8 cellular contexts compared by ENCODE assay signal in the genomic region with DNA sequence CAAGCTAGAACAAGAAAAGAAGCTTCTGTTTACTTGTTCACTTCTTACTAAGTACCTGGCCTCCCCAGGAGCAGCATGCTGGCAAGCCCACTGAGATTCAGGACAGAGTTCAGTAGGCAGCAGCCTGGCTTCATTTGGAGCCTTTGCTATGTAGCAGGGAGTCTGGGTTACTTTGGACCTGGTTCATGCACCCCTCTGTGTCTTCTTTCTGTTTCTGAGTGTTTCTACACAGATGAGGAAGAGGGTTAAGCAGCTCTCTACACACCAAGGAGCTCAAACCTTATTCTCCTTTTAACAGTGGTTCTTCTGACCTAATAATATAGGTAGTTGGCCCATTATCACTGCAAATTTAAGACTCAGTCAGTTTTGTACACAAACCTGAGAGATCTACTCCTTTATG.
A peak's percentile ranks its signal among the peaks of the same experiment; 100 is the strongest.
DNase-seq lines count a peak whose midpoint lies in the region; ATAC-seq and TF ChIP-seq lines count a peak whose summit lies in the region.

No MANE protein-coding gene starts in this region.

- H3K4me3 Mint-ChIP-seq in activated naive CD4-positive, alpha-beta T cell treated with anti-CD3 and anti-CD28 coated beads for 36 hours, result peak overlapping the region; percentile 94

- no peaks in the 10 kb centered on the region for H3K27me3 Mint-ChIP-seq in activated naive CD4-positive, alpha-beta T cell treated with anti-CD3 and anti-CD28 coated beads for 36 hours (ENCODE audit: low read depth)

- CTCF ChIA-PET in activated naive CD4-positive, alpha-beta T cell treated with anti-CD3 and anti-CD28 coated beads for 36 hours (lab: Charles Lee), result interaction anchor here (0.6 to 3.4 kb wide), 7 partner anchors 13 to 990 kb away, joined by 3 to 18 read pairs (median 5); no protein-coding TSS in a partner anchor

- TF ChIP-seq CTCF in fibroblast of villous mesenchyme (IDR thresholded peaks at IDR 0.05; ENCODE audit: insufficient read depth, low read depth, low read length), result no peak
- TF ChIP-seq CTCF in tibial nerve (IDR thresholded peaks at IDR 0.05), result no peak

- peak overlapping the region; percentile 100 for H3K27ac Mint-ChIP-seq in activated naive CD4-positive, alpha-beta T cell treated with anti-CD3 and anti-CD28 coated beads for 36 hours

- H3K27ac ChIP-seq in tibial nerve, result peak overlapping the region; percentile 75 to 99 (median 88)

- peak overlapping the region; percentile 99 for H3K4me3 ChIP-seq in fibroblast of villous mesenchyme (ENCODE audit: low read depth, low read length)
- peak overlapping the region in 3 of 4 donors; percentile 0 to 24 (median 14) for H3K4me3 ChIP-seq in tibial nerve

- no peak for TF ChIP-seq EP300 in tibial nerve (IDR thresholded peaks at IDR 0.05)

- peaks cover 99% of the 10 kb centered on the region for H3K36me3 Mint-ChIP-seq in activated naive CD4-positive, alpha-beta T cell treated with anti-CD3 and anti-CD28 coated beads for 36 hours (ENCODE audit: low read depth)

- peaks cover 0 to 42% (median 2%) of the 10 kb centered on the region in 3 donors for H3K36me3 ChIP-seq in tibial nerve

- H3K9me3 Mint-ChIP-seq in activated naive CD4-positive, alpha-beta T cell treated with anti-CD3 and anti-CD28 coated beads for 36 hours, result no peaks in the 10 kb centered on the region

- no peaks in the 10 kb centered on the region for H3K9me3 ChIP-seq in tibial nerve

- H3K27me3 ChIP-seq in tibial nerve, result no peaks in the 10 kb centered on the region

- peaks cover 0 to 86% (median 58%) of the 10 kb centered on the region in 4 donors for H3K4me1 ChIP-seq in tibial nerve

- intact Hi-C loops in activated naive CD4-positive, alpha-beta T cell treated with anti-CD3 and anti-CD28 coated beads for 36 hours (cut with micrococcal nuclease), result no loop called here

- H3K4me1 Mint-ChIP-seq in activated naive CD4-positive, alpha-beta T cell treated with anti-CD3 and anti-CD28 coated beads for 36 hours (ENCODE audit: low read depth), result peaks cover 85% of the 10 kb centered on the region

- DNase-seq in activated naive CD4-positive, alpha-beta T cell treated with anti-CD3 and anti-CD28 coated beads for 36 hours, result peak; percentile 37
- no peak for DNase-seq in activated naive CD4-positive, alpha-beta T cell treated with anti-CD3 and anti-CD28 coated beads, Interleukin-2, amount 50 U/mL, for 16 hours
- DNase-seq in fibroblast of villous mesenchyme (ENCODE audit: low read depth) (no peak), tibial nerve (ENCODE audit: low spot score in 2 of 2) (no peak), pons (ENCODE audit: low spot score) (no peak), C1 segment of cervical spinal cord (lab: John Stamatoyannopoulos, UW) (no peak)

- ATAC-seq in HG03571 (IDR thresholded peaks at IDR 0.05; ENCODE audit: unreplicated experiment) (peak; percentile 37), HG03196 (IDR thresholded peaks at IDR 0.05; ENCODE audit: unreplicated experiment) (no peak)

- TF ChIP-seq POLR2A in tibial nerve (IDR thresholded peaks at IDR 0.05), result no peak
